8 cellular contexts compared by ENCODE assay signal in genomic region chr1:27364696-27365371, GRCh38. TPM values are rescaled to one million over a fixed set of nuclear protein-coding genes. Genes with fewer than 3 reads are reported as not detected.
DNase-seq lines count a peak whose midpoint lies in the region; ATAC-seq and TF ChIP-seq lines count a peak whose summit lies in the region.

No MANE protein-coding gene starts in this region.

- no peak overlapping the region for H3K27ac Mint-ChIP-seq in CD8-positive, alpha-beta T cell
- peak overlapping the region; percentile 72 to 75 for H3K27ac Mint-ChIP-seq in effector memory CD8-positive, alpha-beta T cell

- H3K79me2 ChIP-seq in OCI-LY3 (ENCODE audit: low read length): no peaks in the 10 kb centered on the region

- no peaks in the 10 kb centered on the region for H3K27me3 ChIP-seq in CD8-positive, alpha-beta T cell (ENCODE audit: insufficient read depth, low read length)
- peaks cover 2% of the 10 kb centered on the region; the same call in 1 of the 2 replicates for H3K27me3 ChIP-seq in OCI-LY3 (ENCODE audit: low read depth, low read length)
- H3K27me3 ChIP-seq in neutrophil: peaks cover 54% of the 10 kb centered on the region

- no peaks in the 10 kb centered on the region for H4K20me1 ChIP-seq in OCI-LY3 (ENCODE audit: insufficient read depth, low read length)

- H3K27ac ChIP-seq in CD8-positive, alpha-beta T cell (ENCODE audit: low read depth, low read length): no peak overlapping the region
- no peak overlapping the region for H3K27ac ChIP-seq in OCI-LY3 (ENCODE audit: low read length)
- peak overlapping the region; percentile 27 for H3K27ac ChIP-seq in neutrophil

- H3K9me3 ChIP-seq in CD8-positive, alpha-beta T cell (ENCODE audit: low read length): no peaks in the 10 kb centered on the region
- H3K9me3 ChIP-seq in OCI-LY3 (ENCODE audit: insufficient read depth, low read length) (no peaks in the 10 kb centered on the region), neutrophil (no peaks in the 10 kb centered on the region)

- H2AFZ ChIP-seq in OCI-LY3 (ENCODE audit: low read depth, low read length): peak overlapping the region; percentile 56; the same call in 1 of the 2 replicates

- H3K4me1 ChIP-seq in CD8-positive, alpha-beta T cell (ENCODE audit: insufficient read depth, low read length): peaks cover 20% of the 10 kb centered on the region
- H3K4me1 ChIP-seq in OCI-LY3 (ENCODE audit: low read length) (peaks cover 23% of the 10 kb centered on the region), neutrophil (ENCODE audit: control insufficient read depth in 1 of 2, insufficient read depth in 1 of 2, low read depth in 1 of 2, low read length in 1 of 2) (peaks cover 58 to 64% of the 10 kb centered on the region in 2 experiments)

- TF ChIP-seq CTCF in CD8-positive, alpha-beta T cell (IDR thresholded peaks at IDR 0.05): no peak
- TF ChIP-seq CTCF in OCI-LY3 (IDR thresholded peaks at IDR 0.05; ENCODE audit: low read depth, low read length): no peak
- TF ChIP-seq CTCF in neutrophil (IDR thresholded peaks at IDR 0.05): no peak

- peak overlapping the region; percentile 28; the same call in 1 of the 2 replicates for H3K9ac ChIP-seq in OCI-LY3 (ENCODE audit: low read length)

- peaks cover 41% of the 10 kb centered on the region for H3K4me1 Mint-ChIP-seq in CD8-positive, alpha-beta T cell (ENCODE audit: low read depth)
- H3K4me1 Mint-ChIP-seq in effector memory CD8-positive, alpha-beta T cell (ENCODE audit: low read depth in 2 of 2): peaks cover 19 to 38% of the 10 kb centered on the region in 2 donors

- CTCF ChIA-PET in CD8-positive, alpha-beta T cell (lab: Charles Lee): interaction anchor here (1.3 to 3.7 kb wide), 9 partner anchors 7 to 64 kb away, joined by 3 to 26 read pairs (median 11); partner anchors contain the start of gene CD164L2

- no peaks in the 10 kb centered on the region for H3K9me3 Mint-ChIP-seq in CD8-positive, alpha-beta T cell
- H3K9me3 Mint-ChIP-seq in effector memory CD8-positive, alpha-beta T cell: no peaks in the 10 kb centered on the region

- H3K36me3 ChIP-seq in CD8-positive, alpha-beta T cell (ENCODE audit: insufficient read depth, low read length): no peaks in the 10 kb centered on the region
- no peaks in the 10 kb centered on the region for H3K36me3 ChIP-seq in OCI-LY3 (replicated peaks; ENCODE audit: low read depth, low read length)
- H3K36me3 ChIP-seq in neutrophil: no peaks in the 10 kb centered on the region

- H3K36me3 Mint-ChIP-seq in CD8-positive, alpha-beta T cell: no peaks in the 10 kb centered on the region
- H3K36me3 Mint-ChIP-seq in effector memory CD8-positive, alpha-beta T cell (ENCODE audit: insufficient read depth): peaks cover 11% of the 10 kb centered on the region

- in situ Hi-C loops in G401 (cut with HindIII; ENCODE audit: low sequenced_read_pairs): no loop called here

- no peak for DNase-seq in CD8-positive, alpha-beta T cell
- DNase-seq in effector memory CD8-positive, alpha-beta T cell: no peak
- no peak for DNase-seq in HPDE6-E6E7 (ENCODE audit: extremely low spot score)
- no peak for DNase-seq in G401 (ENCODE audit: low spot score)

- intact Hi-C loops in CD8-positive, alpha-beta T cell (cut with DNase I, micrococcal nuclease): loop anchor here (1.0 kb wide), 2 partner anchors 8 to 24 kb away; no protein-coding TSS in a partner anchor

- peak overlapping the region; percentile 96 for H3K4me2 ChIP-seq in OCI-LY3 (ENCODE audit: low read length)

- no peak for ATAC-seq in CD8-positive, alpha-beta T cell
- no peak for ATAC-seq in effector memory CD8-positive, alpha-beta T cell (replicated peaks)
- no peak for ATAC-seq in HG03432 (IDR thresholded peaks at IDR 0.05; ENCODE audit: unreplicated experiment)
- no peak for ATAC-seq in HG03442 (IDR thresholded peaks at IDR 0.05; ENCODE audit: unreplicated experiment)

- H3K4me3 ChIP-seq in CD8-positive, alpha-beta T cell (ENCODE audit: low read depth, low read length): no peak overlapping the region
- H3K4me3 ChIP-seq in OCI-LY3 (ENCODE audit: low read length) (peak overlapping the region; percentile 96), neutrophil (ENCODE audit: low read depth in 1 of 2, low read length in 1 of 2) (peak overlapping the region; percentile 63 to 76)

- H3K27me3 Mint-ChIP-seq in CD8-positive, alpha-beta T cell (ENCODE audit: low read depth): no peaks in the 10 kb centered on the region
- H3K27me3 Mint-ChIP-seq in effector memory CD8-positive, alpha-beta T cell: no peaks in the 10 kb centered on the region

- POLR2A ChIA-PET in CD8-positive, alpha-beta T cell (lab: Charles Lee): interaction anchor here (0.6 to 2.1 kb wide), 4 partner anchors 8 to 266 kb away, joined by 3 to 11 read pairs (median 4); partner anchors contain the start of gene SYTL1

- H3K4me3 Mint-ChIP-seq in CD8-positive, alpha-beta T cell: peak overlapping the region; percentile 86
- H3K4me3 Mint-ChIP-seq in effector memory CD8-positive, alpha-beta T cell: peak overlapping the region; percentile 90 to 91

RNA-seq across cellular contexts. Expression of gene MAP3K6, which starts 1.9 kb away (rescaled TPM):
- total RNA-seq in CD8-positive, alpha-beta T cell: 10 to 100 TPM; 17.5 to 19.9 TPM
- total RNA-seq in G401 (2014; rRNA removed; shearing (Covaris generic)): 10.0 and 17.3 TPM in 2 replicates

RNA-seq across cellular contexts. Expression of gene FCN3, which starts 9.8 kb away (rescaled TPM):
- not detected for total RNA-seq in CD8-positive, alpha-beta T cell
- not detected in 2 replicates for total RNA-seq in G401 (2014; rRNA removed; shearing (Covaris generic))

RNA-seq across cellular contexts. Expression of gene CD164L2, which starts 18.3 kb away (rescaled TPM):
- not detected for total RNA-seq in CD8-positive, alpha-beta T cell
- total RNA-seq in G401 (2014; rRNA removed; shearing (Covaris generic)): not detected in 2 replicates

RNA-seq across cellular contexts. Expression of gene SYTL1, which starts 23.0 kb away (rescaled TPM):
- 100 to 1,000 TPM; 103 to 113 TPM for total RNA-seq in CD8-positive, alpha-beta T cell
- total RNA-seq in G401 (2014; rRNA removed; shearing (Covaris generic)): 38.2 and 44.0 TPM in 2 replicates

RNA-seq across cellular contexts. Expression of gene GPR3, which starts 27.6 kb away (rescaled TPM):
- total RNA-seq in CD8-positive, alpha-beta T cell: 1 to 10 TPM in 1 of 2 experiments, not detected in 1; 1.1 TPM
- 2.4 and 6.9 TPM in 2 replicates for total RNA-seq in G401 (2014; rRNA removed; shearing (Covaris generic))
